8 cellular contexts compared by ENCODE assay signal in the genomic region with DNA sequence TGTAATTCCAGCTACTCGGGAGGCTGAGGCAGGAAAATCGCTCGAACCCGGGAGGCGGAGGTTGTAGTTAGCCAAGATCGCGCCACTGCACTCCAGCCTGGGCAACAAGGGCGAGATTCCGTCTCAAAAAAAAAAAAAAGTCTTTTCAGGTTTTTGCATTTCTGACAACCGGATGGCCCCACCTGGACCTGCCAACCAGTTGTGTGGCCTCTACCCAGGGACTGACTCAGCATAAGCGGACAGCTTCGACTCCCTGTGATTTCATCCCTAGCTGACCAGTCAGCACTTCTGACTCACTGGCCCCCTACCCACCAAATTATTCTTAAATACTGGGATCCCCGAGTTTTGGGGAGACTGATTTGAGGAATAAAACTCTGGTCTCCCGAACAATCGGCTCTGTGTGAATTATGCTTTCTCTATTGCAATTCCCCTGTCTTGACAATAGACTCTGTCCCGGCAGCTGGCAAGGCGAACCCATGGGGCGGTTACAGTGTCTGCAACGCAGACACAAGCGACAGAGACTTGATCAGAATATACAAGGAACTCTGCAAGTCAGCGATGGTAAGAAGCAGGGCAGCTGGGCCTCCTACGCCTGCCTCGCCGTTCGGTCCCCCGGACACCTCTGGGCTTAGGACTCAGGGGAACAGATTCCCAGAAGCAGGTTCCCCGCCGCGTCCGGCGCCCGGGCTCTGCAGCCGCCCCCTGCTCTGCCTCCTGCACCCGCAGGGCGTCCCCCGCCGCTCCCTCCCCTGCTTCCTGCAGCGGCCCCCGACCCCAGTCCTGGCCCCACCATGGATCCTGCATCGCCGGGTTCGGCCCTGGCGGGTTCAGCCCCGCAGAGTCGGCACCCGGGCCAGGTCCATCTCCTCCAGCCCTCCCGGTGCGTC. TPM values are rescaled to one million over a fixed set of nuclear protein-coding genes. Genes with fewer than 3 reads are reported as not detected.
DNase-seq lines count a peak whose midpoint lies in the region; ATAC-seq and TF ChIP-seq lines count a peak whose summit lies in the region.

No MANE protein-coding gene starts in this region.

- H3K9me3 ChIP-seq in lower lobe of right lung = no peaks in the 10 kb centered on the region

- peak; percentile 22 for ATAC-seq in HG03039 (IDR thresholded peaks at IDR 0.05; ENCODE audit: unreplicated experiment)
- peak in 1 of 2 donors; percentile 34 for ATAC-seq in lower lobe of right lung

- DNase-seq in activated CD4-positive, alpha-beta T cell treated with anti-CD3 and anti-CD28 coated beads for 48 hours = peak; percentile 58
- no peak for DNase-seq in activated CD4-positive, alpha-beta T cell treated with anti-CD3 and anti-CD28 coated beads for 1 hour
- DNase-seq in RPMI7951 (ENCODE audit: low read depth) (peak; percentile 30), lower lobe of right lung (no peak), superior temporal gyrus (ENCODE audit: extremely low spot score) (peak; percentile 82), ACHN (no peak)

- intact Hi-C loops in lower lobe of right lung (cut with DNase I) = no loop called here

- TF ChIP-seq CTCF in lower lobe of right lung (IDR thresholded peaks at IDR 0.05) = no peak

- H3K4me3 ChIP-seq in lower lobe of right lung = peak overlapping the region; percentile 93

- H3K27ac ChIP-seq in cingulate gyrus (ENCODE audit: low read depth, low read length) (peak overlapping the region; percentile 88), lower lobe of right lung (peak overlapping the region; percentile 93)

- in situ Hi-C loops in ACHN (cut with HindIII; ENCODE audit: low pct_ligation_motif_present, low pct_unique_long_range_greater_than_20kb, low sequenced_read_pairs) = no loop called here

- no peaks in the 10 kb centered on the region for H3K27me3 ChIP-seq in lower lobe of right lung (ENCODE audit: low read depth)

- H3K4me1 ChIP-seq in lower lobe of right lung = peaks cover 32% of the 10 kb centered on the region

- H3K36me3 ChIP-seq in lower lobe of right lung = no peaks in the 10 kb centered on the region

RNA-seq across cellular contexts. Expression of gene TALDO1, which starts 0.7 kb away (rescaled TPM):
- 166 and 168 TPM in 2 replicates for total RNA-seq in RPMI7951 (2014; rRNA removed; shearing (Covaris generic))
- total RNA-seq in lower lobe of right lung = 218 TPM

RNA-seq across cellular contexts. Expression of gene GATD1, which starts 30.8 kb away (rescaled TPM):
- 19.8 and 23.5 TPM in 2 replicates for total RNA-seq in RPMI7951 (2014; rRNA removed; shearing (Covaris generic))
- 46.7 TPM for total RNA-seq in lower lobe of right lung

RNA-seq across cellular contexts. Expression of gene EPS8L2, which starts 40.5 kb away (rescaled TPM):
- total RNA-seq in RPMI7951 (2014; rRNA removed; shearing (Covaris generic)) = 3.4 and 5.7 TPM in 2 replicates
- total RNA-seq in lower lobe of right lung = 156 TPM

RNA-seq across cellular contexts. Expression of gene CEND1, which starts 43.4 kb away (rescaled TPM):
- total RNA-seq in RPMI7951 (2014; rRNA removed; shearing (Covaris generic)) = 0.12 TPM in 1 of 2 replicates, not detected in the other
- total RNA-seq in lower lobe of right lung = not detected

RNA-seq across cellular contexts. Expression of gene TMEM80, which starts 50.9 kb away (rescaled TPM):
- 15.6 and 18.6 TPM in 2 replicates for total RNA-seq in RPMI7951 (2014; rRNA removed; shearing (Covaris generic))
- total RNA-seq in lower lobe of right lung = 33.9 TPM

Comparison
In these comparisons a context has a peak if more than half of its experiments do, and no peak if none do; other contexts are left out.
1. DNase-seq: peak in activated CD4-positive, alpha-beta T cell treated with anti-CD3 and anti-CD28 coated beads for 48 hours (single experiment), RPMI7951 (single experiment) and superior temporal gyrus (single experiment); none in activated CD4-positive, alpha-beta T cell treated with anti-CD3 and anti-CD28 coated beads for 1 hour (single experiment), lower lobe of right lung (single experiment) and ACHN (single experiment).
2. RNA of gene EPS8L2, which starts 40.5 kb away (total RNA-seq): 156 TPM in lower lobe of right lung (single experiment); 3.4 to 5.7 TPM in RPMI7951; every median in the first group is over 10 times any median in the second.